Comparison of ENCODE assay signal across 1 cellular context in the genomic region with DNA sequence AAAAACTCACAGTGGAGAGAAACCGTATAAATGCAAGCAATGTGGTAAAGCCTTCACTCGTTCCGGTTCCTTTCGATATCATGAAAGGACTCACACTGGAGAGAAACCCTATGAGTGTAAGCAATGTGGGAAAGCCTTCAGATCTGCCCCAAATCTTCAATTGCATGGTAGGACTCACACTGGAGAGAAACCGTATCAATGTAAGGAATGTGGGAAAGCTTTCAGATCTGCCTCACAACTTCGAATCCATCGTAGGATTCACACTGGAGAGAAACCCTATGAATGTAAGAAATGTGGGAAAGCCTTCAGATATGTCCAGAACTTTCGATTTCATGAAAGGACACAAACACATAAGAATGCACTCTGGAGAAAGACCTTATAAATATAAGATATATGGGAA.
A peak's percentile ranks its signal among the peaks of the same experiment; 100 is the strongest.
TF ChIP-seq lines count a peak whose summit lies in the region.

No MANE protein-coding gene starts in this region.

TF ChIP-seq in K562, 482 proteins besides CTCF, POLR2A, EP300 and RAD21 (continued from another document):
- TF ChIP-seq SNIP1 (IDR thresholded peaks at IDR 0.05; ENCODE audit: low read depth) (no peak), GTF2A2 (tag; IDR thresholded peaks at IDR 0.05) (no peak), HNRNPK (IDR thresholded peaks at IDR 0.05; ENCODE audit: low read depth, low read length, poor library complexity, severe bottlenecking) (no peak), HIVEP1 (CRISPR knock-in tag; IDR thresholded peaks at IDR 0.05) (no peak), SIRT6 (IDR thresholded peaks at IDR 0.05; ENCODE audit: low read depth, low read length) (no peak), C11orf30 (IDR thresholded peaks at IDR 0.05; ENCODE audit: low read depth) (no peak), RBM25 (IDR thresholded peaks at IDR 0.05; ENCODE audit: low read depth, low read length, severe bottlenecking) (peak; percentile 22), MTA1 (IDR thresholded peaks at IDR 0.05; ENCODE audit: borderline replicate concordance) (no peak), TAF1 (IDR thresholded peaks at IDR 0.05; ENCODE audit: control insufficient read depth, extremely low read depth, insufficient read depth, low read length, severe bottlenecking) (no peak), RAD51 (IDR thresholded peaks at IDR 0.05; ENCODE audit: borderline replicate concordance, low read depth) (no peak)
- TF ChIP-seq, protein P1, sequence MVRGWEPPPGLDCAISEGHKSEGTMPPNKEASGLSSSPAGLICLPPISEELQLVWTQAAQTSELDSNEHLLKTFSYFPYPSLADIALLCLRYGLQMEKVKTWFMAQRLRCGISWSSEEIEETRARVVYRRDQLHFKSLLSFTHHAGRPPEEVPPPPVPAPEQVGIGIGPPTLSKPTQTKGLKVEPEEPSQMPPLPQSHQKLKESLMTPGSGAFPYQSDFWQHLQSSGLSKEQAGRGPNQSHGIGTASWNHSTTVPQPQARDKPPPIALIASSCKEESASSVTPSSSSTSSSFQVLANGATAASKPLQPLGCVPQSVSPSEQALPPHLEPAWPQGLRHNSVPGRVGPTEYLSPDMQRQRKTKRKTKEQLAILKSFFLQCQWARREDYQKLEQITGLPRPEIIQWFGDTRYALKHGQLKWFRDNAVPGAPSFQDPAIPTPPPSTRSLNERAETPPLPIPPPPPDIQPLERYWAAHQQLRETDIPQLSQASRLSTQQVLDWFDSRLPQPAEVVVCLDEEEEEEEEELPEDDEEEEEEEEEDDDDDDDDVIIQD (CRISPR knock-in tag; IDR thresholded peaks at IDR 0.05) = no peak
